In genomic region chrX:68985135-68985725, GRCh38 we compare ENCODE assay signal across 31 cellular contexts.
A peak's percentile ranks its signal among the peaks of the same experiment; 100 is the strongest.
DNase-seq lines count a peak whose midpoint lies in the region; FAIRE-seq and TF ChIP-seq lines count a peak whose summit lies in the region.
"Had no signal": no experiment of that assay in that cellular context is flagged by ENCODE, and none has a peak within 500 bp of the region (broad histone marks: within the 10 kb centered on the region; RNA-seq: fewer than 3 reads in every experiment).

No MANE protein-coding gene starts in this region.

- DNase-seq in ELF-1 (ENCODE audit: low read depth, low spot score), result peak; percentile 66
- peak; percentile 27 for DNase-seq in NT2/D1 (ENCODE audit: low read depth, low spot score)
- peak; percentile 31 for DNase-seq in iPS-NIHi7 (ENCODE audit: extremely low spot score)
- DNase-seq in nephron progenitor cell, result peak; percentile 16
- DNase-seq in activated effector memory CD4-positive, alpha-beta T cell treated with anti-CD3 and anti-CD28 coated beads, Interleukin-2, amount 50 U/mL, for 16 hours, result no peak
- no peak for DNase-seq in brain microvascular endothelial cell
- DNase-seq in D721Med (ENCODE audit: insufficient read length, low spot score), result no peak
- DNase-seq in activated gamma-delta T cell (lab: John Stamatoyannopoulos, UW), result no peak
- DNase-seq: Caco-2; CD8-positive, alpha-beta T cell; DMS 273 treated with DMSO at 0.1 percent for 48 hours; DMS79; EL; GF-D8; IMR-90; KG1; MG63; NCI-H1417 treated with DMSO at 0.1 percent for 48 hours; NCI-H1694 treated with DMSO at 0.1 percent for 48 hours; NCI-H2081 treated with DMSO at 0.1 percent for 48 hours; NCI-H2171; NCI-H226; NCI-H510A; NCI-H69; SHP77 had no signal

- H3K9me3 Mint-ChIP-seq in nephron progenitor cell, result peaks cover 48% of the 10 kb centered on the region
- H3K9me3 Mint-ChIP-seq: CD8-positive, alpha-beta T cell had no signal

- peaks cover 9% of the 10 kb centered on the region for H3K4me1 ChIP-seq in NT2/D1 (ENCODE audit: insufficient read depth, insufficient read length)
- H3K4me1 ChIP-seq: Caco-2, HAP-1 had no signal

- no peak overlapping the region for H3K4me3 Mint-ChIP-seq in nephron progenitor cell
- H3K4me3 Mint-ChIP-seq: B cell; CD8-positive, alpha-beta T cell had no signal

- H3K36me3 Mint-ChIP-seq in nephron progenitor cell (ENCODE audit: low read depth), result no peaks in the 10 kb centered on the region
- H3K36me3 Mint-ChIP-seq: CD8-positive, alpha-beta T cell had no signal

- FAIRE-seq in D721Med (lab: Jason Lieb, UNC), result no peak
- FAIRE-seq: GM12891 had no signal

- H3K27ac ChIP-seq in brain microvascular endothelial cell, result no peak overlapping the region
- H3K27ac ChIP-seq: 22Rv1, C4-2B, RWPE1 had no signal

- TF ChIP-seq CTCF in nephron progenitor cell (IDR thresholded peaks at IDR 0.05), result no peak
- no peak for TF ChIP-seq CTCF in brain microvascular endothelial cell (IDR thresholded peaks at IDR 0.05; ENCODE audit: low read depth, low read length, missing control alignments)
- no peak for TF ChIP-seq CTCF in D721Med (IDR thresholded peaks at IDR 0.05; ENCODE audit: insufficient read depth, missing control alignments)

- H3K27me3 ChIP-seq in NT2/D1 (ENCODE audit: insufficient read depth, insufficient read length) (no peaks in the 10 kb centered on the region), brain microvascular endothelial cell (replicated peaks) (no peaks in the 10 kb centered on the region)
- H3K27me3 ChIP-seq: MG63 had no signal

- in situ Hi-C loops in brain microvascular endothelial cell (cut with HindIII; ENCODE audit: low pct_ligation_motif_present, low sequenced_read_pairs), result no loop called here

- no peaks in the 10 kb centered on the region for H3K9me3 ChIP-seq in NT2/D1 (ENCODE audit: insufficient read depth, low read length)
- H3K9me3 ChIP-seq: Caco-2, HAP-1, MG63 had no signal

- H3K36me3 ChIP-seq in NT2/D1 (ENCODE audit: insufficient read depth, insufficient read length, low read length) (no peaks in the 10 kb centered on the region), brain microvascular endothelial cell (replicated peaks) (no peaks in the 10 kb centered on the region)
- H3K36me3 ChIP-seq: HAP-1, MG63 had no signal

- peaks cover 24% of the 10 kb centered on the region for H3K4me1 Mint-ChIP-seq in nephron progenitor cell
- H3K4me1 Mint-ChIP-seq: B cell had no signal

- peaks cover 4% of the 10 kb centered on the region for H3K27me3 Mint-ChIP-seq in nephron progenitor cell (ENCODE audit: low read depth, poor library complexity)
- H3K27me3 Mint-ChIP-seq: B cell had no signal

- no peak overlapping the region for H3K9ac ChIP-seq in NT2/D1 (ENCODE audit: insufficient read length, low read depth)

- H3K4me3 ChIP-seq in NT2/D1 (ENCODE audit: insufficient read length, low read depth), result no peak overlapping the region
- no peak overlapping the region for H3K4me3 ChIP-seq in brain microvascular endothelial cell (ENCODE audit: low read depth, low read length)
- H3K4me3 ChIP-seq: HAP-1, MG63 had no signal

- H3K27ac Mint-ChIP-seq in nephron progenitor cell, result peak overlapping the region; percentile 83
- H3K27ac Mint-ChIP-seq: B cell; CD8-positive, alpha-beta T cell had no signal

Comparison
In these comparisons a context has a peak if more than half of its experiments do, and no peak if none do; other contexts are left out.
1. DNase-seq: peak in ELF-1 (single experiment), NT2/D1 (single experiment), iPS-NIHi7 (single experiment) and nephron progenitor cell (single experiment); none in activated effector memory CD4-positive, alpha-beta T cell treated with anti-CD3 and anti-CD28 coated beads, Interleukin-2, amount 50 U/mL, for 16 hours (single experiment), brain microvascular endothelial cell (single experiment), D721Med (single experiment) and activated gamma-delta T cell (single experiment).